Comparison of ENCODE assay signal across 17 cellular contexts in the genomic region with DNA sequence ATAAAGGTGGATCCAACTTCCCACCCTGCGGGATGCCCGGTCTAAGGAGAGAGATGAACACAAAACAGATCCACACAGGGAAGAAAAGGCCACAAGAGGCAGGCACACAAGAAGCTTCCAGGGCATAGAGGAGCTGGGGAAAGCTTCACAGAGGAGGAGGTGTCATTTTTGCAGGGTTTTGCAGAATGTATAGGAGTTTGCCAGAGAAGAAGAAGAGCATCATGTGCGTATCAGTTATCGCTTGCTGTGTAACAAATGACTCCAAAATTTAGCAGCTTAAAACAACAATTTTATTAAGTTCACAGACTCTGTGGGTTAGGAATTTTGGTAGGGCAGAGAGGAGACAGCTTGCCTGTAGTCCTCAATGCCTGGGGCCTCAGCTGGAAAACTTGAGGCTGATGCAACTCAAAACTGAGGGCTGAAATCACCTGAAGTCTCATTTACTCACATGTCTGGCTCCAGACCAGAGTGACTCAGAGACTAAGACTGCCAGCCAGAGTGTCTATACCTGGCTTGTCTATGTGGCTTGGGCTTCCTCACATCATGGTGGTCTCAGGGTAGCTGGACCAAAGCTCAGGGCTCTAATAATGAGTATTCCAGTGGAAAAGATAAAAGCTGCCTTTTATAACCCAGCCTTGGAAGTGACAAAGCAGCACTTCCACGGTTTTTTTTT. TPM values are rescaled to one million over a fixed set of nuclear protein-coding genes. Genes with fewer than 3 reads are reported as not detected.
"Had no signal": no experiment of that assay in that cellular context is flagged by ENCODE, and none has a peak within 500 bp of the region (broad histone marks: within the 10 kb centered on the region; RNA-seq: fewer than 3 reads in every experiment).

No MANE protein-coding gene starts in this region.

- H3K9me3 ChIP-seq: mucosa of descending colon had no signal

- H3K4me3 ChIP-seq: cardiac muscle cell, coronary artery, mucosa of descending colon, tibial nerve had no signal

- H3K36me3 ChIP-seq: cardiac muscle cell, tibial nerve had no signal

- H3K4me1 ChIP-seq: tibial nerve had no signal

- ATAC-seq: left cardiac atrium; naive thymus-derived CD8-positive, alpha-beta T cell; right cardiac atrium; stimulated activated memory B cell treated with anti-CD40 and anti-IgM and Interleukin-4, amounts not matched to agents 10 μg/mL and 1 μg/mL and 100 μg/mL, for 72 hours had no signal

- H3K4me3 Mint-ChIP-seq: activated CD4-positive, alpha-beta memory T cell treated with anti-CD3 and anti-CD28 coated beads, Interleukin-2, amount 10 ng/mL, durations not matched to agents 7 days and 5 days; activated naive CD8-positive, alpha-beta T cell treated with anti-CD3 and anti-CD28 coated beads, Interleukin-2, amount 10 ng/mL, durations not matched to agents 7 days and 5 days; naive thymus-derived CD8-positive, alpha-beta T cell; stimulated activated memory B cell treated with anti-CD40 and anti-IgM and Interleukin-4, amounts not matched to agents 10 μg/mL and 1 μg/mL and 100 μg/mL, for 72 hours had no signal

- DNase-seq: activated CD4-positive, alpha-beta memory T cell treated with anti-CD3 and anti-CD28 coated beads, Interleukin-2, amount 10 ng/mL, durations not matched to agents 7 days and 5 days; activated CD4-positive, alpha-beta T cell treated with anti-CD3 and anti-CD28 coated beads for 1 hour; activated gamma-delta T cell; activated naive CD8-positive, alpha-beta T cell treated with anti-CD3 and anti-CD28 coated beads, Interleukin-2, amount 10 ng/mL, durations not matched to agents 7 days and 5 days; activated T-cell treated with anti-CD3 and anti-CD28 coated beads, Interleukin-2, amount 50 U/mL, for 48 hours; aorta; effector CD8-positive, alpha-beta T cell; left cardiac atrium; mucosa of descending colon; naive thymus-derived CD8-positive, alpha-beta T cell; right cardiac atrium; stimulated activated CD4-positive, alpha-beta T cell treated with anti-CD3 and anti-CD28 coated beads, Interleukin-1b, Interleukin-23, amount 100 ng/mL, for 48 hours; T-helper 9 cell had no signal

- H3K9me3 Mint-ChIP-seq: activated CD4-positive, alpha-beta memory T cell treated with anti-CD3 and anti-CD28 coated beads, Interleukin-2, amount 10 ng/mL, durations not matched to agents 7 days and 5 days; activated naive CD8-positive, alpha-beta T cell treated with anti-CD3 and anti-CD28 coated beads, Interleukin-2, amount 10 ng/mL, durations not matched to agents 7 days and 5 days had no signal

- H3K27me3 ChIP-seq: tibial nerve had no signal

- H3K27ac ChIP-seq: cardiac muscle cell, coronary artery, tibial nerve had no signal

- H3K4me1 Mint-ChIP-seq: activated CD4-positive, alpha-beta memory T cell treated with anti-CD3 and anti-CD28 coated beads, Interleukin-2, amount 10 ng/mL, durations not matched to agents 7 days and 5 days; activated naive CD8-positive, alpha-beta T cell treated with anti-CD3 and anti-CD28 coated beads, Interleukin-2, amount 10 ng/mL, durations not matched to agents 7 days and 5 days; stimulated activated memory B cell treated with anti-CD40 and anti-IgM and Interleukin-4, amounts not matched to agents 10 μg/mL and 1 μg/mL and 100 μg/mL, for 72 hours had no signal

- H3K27ac Mint-ChIP-seq: activated CD4-positive, alpha-beta memory T cell treated with anti-CD3 and anti-CD28 coated beads, Interleukin-2, amount 10 ng/mL, durations not matched to agents 7 days and 5 days; activated naive CD8-positive, alpha-beta T cell treated with anti-CD3 and anti-CD28 coated beads, Interleukin-2, amount 10 ng/mL, durations not matched to agents 7 days and 5 days; naive thymus-derived CD8-positive, alpha-beta T cell; stimulated activated memory B cell treated with anti-CD40 and anti-IgM and Interleukin-4, amounts not matched to agents 10 μg/mL and 1 μg/mL and 100 μg/mL, for 72 hours had no signal

- H3K36me3 Mint-ChIP-seq: activated naive CD8-positive, alpha-beta T cell treated with anti-CD3 and anti-CD28 coated beads, Interleukin-2, amount 10 ng/mL, durations not matched to agents 7 days and 5 days had no signal

RNA-seq across cellular contexts. Expression of a gene that starts 33.9 kb away (rescaled TPM):
- total RNA-seq: activated CD4-positive, alpha-beta memory T cell treated with anti-CD3 and anti-CD28 coated beads, Interleukin-2, amount 10 ng/mL, durations not matched to agents 7 days and 5 days; naive thymus-derived CD8-positive, alpha-beta T cell had no signal
- polyA plus RNA-seq: naive thymus-derived CD8-positive, alpha-beta T cell had no signal
